ENCODE assay signal across 31 cellular contexts in the genomic region with DNA sequence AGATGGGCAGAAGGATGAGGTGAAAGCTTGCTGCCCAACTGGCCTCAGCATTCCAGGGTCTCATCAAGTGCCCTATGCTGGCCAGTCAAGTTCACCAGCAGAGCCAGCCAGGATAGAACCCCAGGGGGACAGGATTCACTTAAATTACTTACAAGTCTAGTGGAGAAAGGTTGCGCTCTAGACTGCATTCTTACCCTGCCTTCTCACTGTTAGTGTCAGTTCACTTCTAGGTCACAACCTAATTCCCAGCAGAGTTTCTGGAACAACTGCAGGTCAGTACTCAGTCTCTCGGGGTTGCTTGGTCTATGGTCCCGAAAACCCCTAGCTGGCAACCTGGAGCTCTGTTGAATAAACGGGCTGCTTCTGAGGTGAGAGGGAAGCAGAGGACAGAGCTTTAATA. TPM values are rescaled to one million over a fixed set of nuclear protein-coding genes. Genes with fewer than 3 reads are reported as not detected.
"Had no signal": no experiment of that assay in that cellular context is flagged by ENCODE, and none has a peak within 500 bp of the region (broad histone marks: within the 10 kb centered on the region; RNA-seq: fewer than 3 reads in every experiment).

No MANE protein-coding gene starts in this region.

- H3K27me3 Mint-ChIP-seq: activated CD4-positive, alpha-beta memory T cell treated with anti-CD3 and anti-CD28 coated beads for 36 hours; activated CD4-positive, alpha-beta T cell treated with anti-CD3 and anti-CD28 coated beads for 36 hours; activated naive CD4-positive, alpha-beta T cell treated with anti-CD3 and anti-CD28 coated beads, Interleukin-2, amount 50 U/mL, for 24 hours; activated naive CD8-positive, alpha-beta T cell treated with anti-CD3 and anti-CD28 coated beads for 36 hours; activated naive CD8-positive, alpha-beta T cell treated with anti-CD3 and anti-CD28 coated beads, Interleukin-2, amount 50 U/mL, for 24 hours had no signal

- H3K4me1 Mint-ChIP-seq: activated CD4-positive, alpha-beta T cell treated with anti-CD3 and anti-CD28 coated beads for 36 hours; activated CD4-positive, alpha-beta T cell treated with anti-CD3 and anti-CD28 coated beads, Interleukin-2, amount 10 ng/mL, durations not matched to agents 24 days and 14 days; activated naive CD4-positive, alpha-beta T cell treated with anti-CD3 and anti-CD28 coated beads, Interleukin-2, amount 50 U/mL, for 24 hours had no signal

- H3K4me3 Mint-ChIP-seq: activated CD4-positive, alpha-beta memory T cell treated with anti-CD3 and anti-CD28 coated beads for 36 hours; activated CD4-positive, alpha-beta T cell treated with anti-CD3 and anti-CD28 coated beads for 36 hours; activated CD4-positive, alpha-beta T cell treated with anti-CD3 and anti-CD28 coated beads, Interleukin-2, amount 10 ng/mL, durations not matched to agents 24 days and 14 days; activated naive CD4-positive, alpha-beta T cell treated with anti-CD3 and anti-CD28 coated beads for 36 hours; activated naive CD4-positive, alpha-beta T cell treated with anti-CD3 and anti-CD28 coated beads, Interleukin-2, amount 50 U/mL, for 24 hours; activated naive CD8-positive, alpha-beta T cell treated with anti-CD3 and anti-CD28 coated beads for 36 hours; activated naive CD8-positive, alpha-beta T cell treated with anti-CD3 and anti-CD28 coated beads, Interleukin-2, amount 50 U/mL, for 24 hours; activated T-helper 1 cell treated with anti-CD3 and anti-CD28 coated beads, Interleukin-12 subunit alpha, Interleukin-12 subunit beta, Interleukin-2, Interleukin-4 antibody, amounts not matched to agents 30 ng/mL and 10 ng/mL and 1 ng/mL, durations not matched to agents 14 hours and 24 hours and 36 hours; effector memory CD8-positive, alpha-beta T cell had no signal

- H3K4me3 ChIP-seq: adrenal gland, body of pancreas, esophagus muscularis mucosa, gastrocnemius medialis, heart left ventricle had no signal

- H3K27me3 ChIP-seq: adrenal gland, body of pancreas, esophagus muscularis mucosa, gastrocnemius medialis, heart left ventricle had no signal

- H3K4me1 ChIP-seq: adrenal gland, body of pancreas, esophagus muscularis mucosa, foreskin keratinocyte, gastrocnemius medialis, heart left ventricle had no signal

- H3K36me3 ChIP-seq: adrenal gland, esophagus muscularis mucosa, gastrocnemius medialis, heart left ventricle had no signal

- H3K27ac Mint-ChIP-seq: activated CD4-positive, alpha-beta memory T cell treated with anti-CD3 and anti-CD28 coated beads for 36 hours; activated CD4-positive, alpha-beta T cell treated with anti-CD3 and anti-CD28 coated beads for 36 hours; activated CD4-positive, alpha-beta T cell treated with anti-CD3 and anti-CD28 coated beads, Interleukin-2, amount 10 ng/mL, durations not matched to agents 24 days and 14 days; activated naive CD4-positive, alpha-beta T cell treated with anti-CD3 and anti-CD28 coated beads for 36 hours; activated naive CD4-positive, alpha-beta T cell treated with anti-CD3 and anti-CD28 coated beads, Interleukin-2, amount 50 U/mL, for 24 hours; activated naive CD8-positive, alpha-beta T cell treated with anti-CD3 and anti-CD28 coated beads for 36 hours; activated naive CD8-positive, alpha-beta T cell treated with anti-CD3 and anti-CD28 coated beads, Interleukin-2, amount 50 U/mL, for 24 hours; activated T-helper 1 cell treated with anti-CD3 and anti-CD28 coated beads, Interleukin-12 subunit alpha, Interleukin-12 subunit beta, Interleukin-2, Interleukin-4 antibody, amounts not matched to agents 30 ng/mL and 10 ng/mL and 1 ng/mL, durations not matched to agents 14 hours and 24 hours and 36 hours; activated T-helper 2 cell treated with anti-CD3 and anti-CD28 coated beads, Interferon-gamma antibody, Interleukin-2, Interleukin-4, amounts not matched to agents 10 μg/mL and 5 μg/mL and 100 μg/mL, durations not matched to agents 14 hours and 24 hours and 36 hours; effector memory CD8-positive, alpha-beta T cell had no signal

- H3K9me3 ChIP-seq: adrenal gland, body of pancreas, esophagus muscularis mucosa, gastrocnemius medialis, heart left ventricle had no signal

- H3K9me3 Mint-ChIP-seq: activated CD4-positive, alpha-beta memory T cell treated with anti-CD3 and anti-CD28 coated beads for 36 hours; activated CD4-positive, alpha-beta T cell treated with anti-CD3 and anti-CD28 coated beads, Interleukin-2, amount 10 ng/mL, durations not matched to agents 24 days and 14 days; activated naive CD4-positive, alpha-beta T cell treated with anti-CD3 and anti-CD28 coated beads for 36 hours; activated naive CD4-positive, alpha-beta T cell treated with anti-CD3 and anti-CD28 coated beads, Interleukin-2, amount 50 U/mL, for 24 hours; activated naive CD8-positive, alpha-beta T cell treated with anti-CD3 and anti-CD28 coated beads for 36 hours; activated naive CD8-positive, alpha-beta T cell treated with anti-CD3 and anti-CD28 coated beads, Interleukin-2, amount 50 U/mL, for 24 hours; activated T-helper 1 cell treated with anti-CD3 and anti-CD28 coated beads, Interleukin-12 subunit alpha, Interleukin-12 subunit beta, Interleukin-2, Interleukin-4 antibody, amounts not matched to agents 30 ng/mL and 10 ng/mL and 1 ng/mL, durations not matched to agents 14 hours and 24 hours and 36 hours; activated T-helper 2 cell treated with anti-CD3 and anti-CD28 coated beads, Interferon-gamma antibody, Interleukin-2, Interleukin-4, amounts not matched to agents 10 μg/mL and 5 μg/mL and 100 μg/mL, durations not matched to agents 14 hours and 24 hours and 36 hours; effector memory CD8-positive, alpha-beta T cell had no signal

- ATAC-seq: activated CD4-positive, alpha-beta T cell treated with anti-CD3 and anti-CD28 coated beads for 36 hours; activated naive CD8-positive, alpha-beta T cell treated with anti-CD3 and anti-CD28 coated beads, Interleukin-2, amount 50 U/mL, for 24 hours; effector memory CD8-positive, alpha-beta T cell; foreskin keratinocyte; heart left ventricle had no signal

- DNase-seq: activated CD4-positive, alpha-beta memory T cell treated with anti-CD3 and anti-CD28 coated beads for 36 hours; activated CD4-positive, alpha-beta T cell treated with anti-CD3 and anti-CD28 coated beads for 36 hours; activated CD4-positive, alpha-beta T cell treated with anti-CD3 and anti-CD28 coated beads, Interleukin-2, amount 10 ng/mL, durations not matched to agents 24 days and 14 days; activated CD4-positive, CD25-positive, alpha-beta regulatory T cell; activated CD4-positive, CD25-positive, alpha-beta regulatory T cell treated with anti-CD3 and anti-CD28 coated beads, Interleukin-2, amount 50 U/mL, for 72 hours; activated effector memory CD4-positive, alpha-beta T cell treated with anti-CD3 and anti-CD28 coated beads, Interleukin-2, amount 50 U/mL, for 16 hours; activated naive CD4-positive, alpha-beta T cell treated with anti-CD3 and anti-CD28 coated beads for 36 hours; activated naive CD8-positive, alpha-beta T cell treated with anti-CD3 and anti-CD28 coated beads for 36 hours; activated naive CD8-positive, alpha-beta T cell treated with anti-CD3 and anti-CD28 coated beads, Interleukin-2, amount 50 U/mL, for 24 hours; activated T-cell treated with anti-CD3 and anti-CD28 coated beads, Interleukin-2, amount 50 U/mL, for 1 hour; activated T-cell treated with anti-CD3 and anti-CD28 coated beads, Interleukin-2, amount 50 U/mL, for 48 hours; adrenal gland; amygdala; aorta; body of pancreas; caudate nucleus; cortex of kidney; dermis blood vessel endothelial cell; effector CD4-positive, alpha-beta T cell; effector memory CD8-positive, alpha-beta T cell; erythroblast; foreskin keratinocyte; gastrocnemius medialis; glutamatergic neuron; heart left ventricle; T-helper 1 cell; T-helper 2 cell had no signal

- H3K36me3 Mint-ChIP-seq: activated CD4-positive, alpha-beta memory T cell treated with anti-CD3 and anti-CD28 coated beads for 36 hours; activated naive CD4-positive, alpha-beta T cell treated with anti-CD3 and anti-CD28 coated beads, Interleukin-2, amount 50 U/mL, for 24 hours; activated naive CD8-positive, alpha-beta T cell treated with anti-CD3 and anti-CD28 coated beads for 36 hours had no signal

- H3K27ac ChIP-seq: adrenal gland, body of pancreas, esophagus muscularis mucosa, foreskin keratinocyte, gastrocnemius medialis, heart left ventricle had no signal

RNA-seq across cellular contexts. Expression of a gene that starts 46.2 kb away (rescaled TPM):
- total RNA-seq: body of pancreas, dermis blood vessel endothelial cell, gastrocnemius medialis had no signal
